19 cellular contexts compared by ENCODE assay signal in the genomic region with DNA sequence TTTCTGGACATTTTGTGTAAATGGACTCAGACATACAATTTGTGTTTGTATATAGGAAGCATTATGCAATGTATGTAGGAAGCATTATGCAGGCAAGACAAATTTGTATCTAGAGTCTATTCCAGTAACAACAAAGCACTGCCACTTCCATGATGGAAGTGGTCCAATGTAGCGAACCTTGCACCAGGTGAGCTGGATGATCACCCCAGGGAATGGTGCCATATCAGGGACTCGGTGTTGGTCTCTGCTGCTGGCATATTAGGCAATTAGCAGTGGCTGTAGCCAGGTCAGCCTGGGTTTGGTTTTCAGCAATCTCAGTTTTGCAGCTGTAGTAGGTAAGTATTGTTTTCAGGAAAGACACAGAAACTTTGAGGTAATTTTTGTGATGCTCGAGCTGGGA. TPM values are rescaled to one million over a fixed set of nuclear protein-coding genes. Genes with fewer than 3 reads are reported as not detected.
A peak's percentile ranks its signal among the peaks of the same experiment; 100 is the strongest.
DNase-seq lines count a peak whose midpoint lies in the region; ATAC-seq and TF ChIP-seq lines count a peak whose summit lies in the region.
"Had no signal": no experiment of that assay in that cellular context is flagged by ENCODE, and none has a peak within 500 bp of the region (broad histone marks: within the 10 kb centered on the region; RNA-seq: fewer than 3 reads in every experiment).

No MANE protein-coding gene starts in this region.

- H3K9me3 Mint-ChIP-seq in activated CD8-positive, alpha-beta T cell treated with anti-CD3 and anti-CD28 coated beads for 36 hours, result no peaks in the 10 kb centered on the region
- no peaks in the 10 kb centered on the region for H3K9me3 Mint-ChIP-seq in activated CD8-positive, alpha-beta T cell treated with anti-CD3 and anti-CD28 coated beads, Interleukin-2, amount 10 ng/mL, durations not matched to agents 7 days and 5 days (ENCODE audit: insufficient read depth)

- H3K9ac ChIP-seq in KMS-11, result no peak overlapping the region

- H3K79me2 ChIP-seq in KMS-11 (ENCODE audit: insufficient read depth, low read depth), result peaks cover 85% of the 10 kb centered on the region

- H3K4me3 ChIP-seq in KMS-11 (IDR thresholded peaks at IDR 0.05; ENCODE audit: insufficient read depth, low read depth, low read length), result no peak overlapping the region
- H3K4me3 ChIP-seq: SJCRH30 had no signal

- POLR2A ChIA-PET in activated CD8-positive, alpha-beta T cell treated with anti-CD3 and anti-CD28 coated beads for 36 hours (lab: Charles Lee), result interaction anchor here (0.6 to 1.5 kb wide), 8 partner anchors 11 to 934 kb away, joined by 3 to 6 read pairs (median 4); no protein-coding TSS in a partner anchor
- POLR2A ChIA-PET in activated CD8-positive, alpha-beta T cell treated with anti-CD3 and anti-CD28 coated beads, Interleukin-2, amount 10 ng/mL, durations not matched to agents 7 days and 5 days (lab: Charles Lee), result no interaction called here

- DNase-seq in activated CD8-positive, alpha-beta T cell treated with anti-CD3 and anti-CD28 coated beads for 36 hours, result no peak
- no peak for DNase-seq in activated CD8-positive, alpha-beta T cell treated with anti-CD3 and anti-CD28 coated beads, Interleukin-2, amount 10 ng/mL, durations not matched to agents 7 days and 5 days
- DNase-seq in left lobe of liver (ENCODE audit: low spot score) (peak; percentile 87), NCI-H510A treated with DMSO at 0.1 percent for 48 hours (lab: John Stamatoyannopoulos, UW) (no peak)
- no peak for DNase-seq in activated CD8-positive, alpha-beta memory T cell treated with anti-CD3 and anti-CD28 coated beads, Interleukin-2, amount 50 U/mL, for 4 hours
- DNase-seq: EL, GF-D8, IMR-90, MV-4-11, NCI-H1105 treated with DMSO at 0.1 percent for 48 hours, NCI-H1694, NCI-H2081, NCI-H2171 treated with DMSO at 0.1 percent for 48 hours, NCI-H526, SJCRH30 had no signal

- peaks cover 43% of the 10 kb centered on the region for H3K36me3 Mint-ChIP-seq in activated CD8-positive, alpha-beta T cell treated with anti-CD3 and anti-CD28 coated beads for 36 hours (ENCODE audit: low read depth)
- H3K36me3 Mint-ChIP-seq in activated CD8-positive, alpha-beta T cell treated with anti-CD3 and anti-CD28 coated beads, Interleukin-2, amount 10 ng/mL, durations not matched to agents 7 days and 5 days (ENCODE audit: low read depth), result peaks cover 49% of the 10 kb centered on the region

- peaks cover 65% of the 10 kb centered on the region for H3K4me1 ChIP-seq in KMS-11 (ENCODE audit: low read depth, poor library complexity, severe bottlenecking)
- H3K4me1 ChIP-seq: SJCRH30 had no signal

- no peak overlapping the region for H3K4me3 Mint-ChIP-seq in activated CD8-positive, alpha-beta T cell treated with anti-CD3 and anti-CD28 coated beads for 36 hours
- H3K4me3 Mint-ChIP-seq in activated CD8-positive, alpha-beta T cell treated with anti-CD3 and anti-CD28 coated beads, Interleukin-2, amount 10 ng/mL, durations not matched to agents 7 days and 5 days, result no peak overlapping the region

- H3K36me3 ChIP-seq in KMS-11 (ENCODE audit: insufficient read depth), result no peaks in the 10 kb centered on the region

- H3K4me2 ChIP-seq in KMS-11, result peak overlapping the region; percentile 50

- H3K27ac Mint-ChIP-seq in activated CD8-positive, alpha-beta T cell treated with anti-CD3 and anti-CD28 coated beads for 36 hours, result peak overlapping the region; percentile 1
- no peak overlapping the region for H3K27ac Mint-ChIP-seq in activated CD8-positive, alpha-beta T cell treated with anti-CD3 and anti-CD28 coated beads, Interleukin-2, amount 10 ng/mL, durations not matched to agents 7 days and 5 days

- no peaks in the 10 kb centered on the region for H3K27me3 Mint-ChIP-seq in activated CD8-positive, alpha-beta T cell treated with anti-CD3 and anti-CD28 coated beads for 36 hours
- H3K27me3 Mint-ChIP-seq in activated CD8-positive, alpha-beta T cell treated with anti-CD3 and anti-CD28 coated beads, Interleukin-2, amount 10 ng/mL, durations not matched to agents 7 days and 5 days (ENCODE audit: low read depth), result no peaks in the 10 kb centered on the region

- peak overlapping the region; percentile 42; the same call in 1 of the 2 replicates for H3K27ac ChIP-seq in 22Rv1
- peak overlapping the region; percentile 41; the same call in 1 of the 2 replicates for H3K27ac ChIP-seq in KMS-11
- H3K27ac ChIP-seq: C4-2B, SJCRH30 had no signal

- H4K20me1 ChIP-seq in KMS-11 (ENCODE audit: insufficient read depth), result no peaks in the 10 kb centered on the region

- no peak overlapping the region for H2AFZ ChIP-seq in KMS-11 (ENCODE audit: low read depth)

- H3K4me1 Mint-ChIP-seq in activated CD8-positive, alpha-beta T cell treated with anti-CD3 and anti-CD28 coated beads for 36 hours (ENCODE audit: low read depth), result peaks cover 69% of the 10 kb centered on the region
- peaks cover 30% of the 10 kb centered on the region for H3K4me1 Mint-ChIP-seq in activated CD8-positive, alpha-beta T cell treated with anti-CD3 and anti-CD28 coated beads, Interleukin-2, amount 10 ng/mL, durations not matched to agents 7 days and 5 days (ENCODE audit: low read depth)

- intact Hi-C loops in activated CD8-positive, alpha-beta T cell treated with anti-CD3 and anti-CD28 coated beads for 36 hours (cut with micrococcal nuclease), result no loop called here

- no peaks in the 10 kb centered on the region for H3K27me3 ChIP-seq in KMS-11 (ENCODE audit: insufficient read depth, low read depth)
- H3K27me3 ChIP-seq: SJCRH30 had no signal

- no peak for ATAC-seq in activated CD8-positive, alpha-beta T cell treated with anti-CD3 and anti-CD28 coated beads for 36 hours
- no peak for ATAC-seq in activated CD8-positive, alpha-beta T cell treated with anti-CD3 and anti-CD28 coated beads, Interleukin-2, amount 10 ng/mL, durations not matched to agents 7 days and 5 days
- ATAC-seq in left lobe of liver (peak; percentile 91), GM18907 (IDR thresholded peaks at IDR 0.05; ENCODE audit: unreplicated experiment) (no peak)

- CTCF ChIA-PET in activated CD8-positive, alpha-beta T cell treated with anti-CD3 and anti-CD28 coated beads for 36 hours (lab: Charles Lee), result no interaction called here
- CTCF ChIA-PET in activated CD8-positive, alpha-beta T cell treated with anti-CD3 and anti-CD28 coated beads, Interleukin-2, amount 10 ng/mL, durations not matched to agents 7 days and 5 days (lab: Charles Lee), result no interaction called here

- TF ChIP-seq CTCF in activated CD8-positive, alpha-beta T cell treated with anti-CD3 and anti-CD28 coated beads for 36 hours (IDR thresholded peaks at IDR 0.05), result no peak
- no peak for TF ChIP-seq CTCF in 22Rv1 (IDR thresholded peaks at IDR 0.05)
- TF ChIP-seq CTCF in KMS-11 (conservative IDR thresholded peaks at IDR 0.05; ENCODE audit: low read depth, low read length), result no peak

RNA-seq across cellular contexts. Expression of gene ZFP91, which starts 12.8 kb away (rescaled TPM):
- total RNA-seq in activated CD8-positive, alpha-beta T cell treated with anti-CD3 and anti-CD28 coated beads for 36 hours, result 10 to 100 TPM; 37.2 to 38.0 TPM
- 10 to 100 TPM; 59.9 to 60.1 TPM for total RNA-seq in activated CD8-positive, alpha-beta T cell treated with anti-CD3 and anti-CD28 coated beads, Interleukin-2, amount 10 ng/mL, durations not matched to agents 7 days and 5 days
- total RNA-seq in left lobe of liver, result 19.3 TPM

RNA-seq across cellular contexts. Expression of gene LPXN, which starts 16.0 kb away (rescaled TPM):
- total RNA-seq in activated CD8-positive, alpha-beta T cell treated with anti-CD3 and anti-CD28 coated beads for 36 hours, result 100 to 1,000 TPM; 139 TPM
- 100 to 1,000 TPM; 159 to 169 TPM for total RNA-seq in activated CD8-positive, alpha-beta T cell treated with anti-CD3 and anti-CD28 coated beads, Interleukin-2, amount 10 ng/mL, durations not matched to agents 7 days and 5 days
- 3.4 TPM for total RNA-seq in left lobe of liver

RNA-seq across cellular contexts. Expression of gene CNTF, which starts 30.8 kb away (rescaled TPM):
- total RNA-seq in activated CD8-positive, alpha-beta T cell treated with anti-CD3 and anti-CD28 coated beads for 36 hours, result 1 to 10 TPM; 1.8 to 2.4 TPM
- 1 to 10 TPM; 2.8 to 4.2 TPM for total RNA-seq in activated CD8-positive, alpha-beta T cell treated with anti-CD3 and anti-CD28 coated beads, Interleukin-2, amount 10 ng/mL, durations not matched to agents 7 days and 5 days
- total RNA-seq in left lobe of liver, result 0.50 TPM

Comparison
In these comparisons a context has a peak if more than half of its experiments do, and no peak if none do; other contexts are left out.
1. RNA of gene LPXN, which starts 16.0 kb away (total RNA-seq): 159 to 169 TPM in activated CD8-positive, alpha-beta T cell treated with anti-CD3 and anti-CD28 coated beads, Interleukin-2, amount 10 ng/mL, durations not matched to agents 7 days and 5 days and 139 TPM in activated CD8-positive, alpha-beta T cell treated with anti-CD3 and anti-CD28 coated beads for 36 hours; 3.4 TPM in left lobe of liver (single experiment); every median in the first group is over 10 times any median in the second.